8 cellular contexts compared by ENCODE assay signal in genomic region chr17:35930211-35931065, GRCh38. TPM values are rescaled to one million over a fixed set of nuclear protein-coding genes. Genes with fewer than 3 reads are reported as not detected.
DNase-seq lines count a peak whose midpoint lies in the region; ATAC-seq, FAIRE-seq and TF ChIP-seq lines count a peak whose summit lies in the region.

Gene RDM1 (minus strand): TSS chr17:35930773. CDS start chr17:35930727, 46 bp downstream.

- H3K9ac ChIP-seq in astrocyte (ENCODE audit: low read length) (peak within 1 kb of the TSS; percentile 35), skeletal muscle tissue (ENCODE audit: low read depth in 1 of 3, low read length in 3 of 3) (peak within 1 kb of the TSS in 1 of 3 donors; percentile 27)

- H3K9me3 ChIP-seq in astrocyte (ENCODE audit: insufficient read depth, low read depth, low read length) (no peaks in the 10 kb centered on the region), skeletal muscle tissue (ENCODE audit: control insufficient read depth in 3 of 3, low read length in 3 of 3) (no peaks in the 10 kb centered on the region)

- peaks cover 13% of the 10 kb centered on the region for H3K36me3 Mint-ChIP-seq in T-helper 2 cell treated with Interferon-gamma antibody and Interleukin-4, amounts not matched to agents 5 μg/mL and 100 μg/mL, for 36 hours (ENCODE audit: low read depth)
- H3K36me3 Mint-ChIP-seq in astrocyte (ENCODE audit: low read depth, unreplicated experiment) = no peaks in the 10 kb centered on the region

- H3K4me3 Mint-ChIP-seq in T-helper 2 cell treated with Interferon-gamma antibody and Interleukin-4, amounts not matched to agents 5 μg/mL and 100 μg/mL, for 36 hours = peak within 1 kb of the TSS; percentile 91
- H3K4me3 Mint-ChIP-seq in astrocyte (ENCODE audit: unreplicated experiment) = peak within 1 kb of the TSS; percentile 85

- no peaks in the 10 kb centered on the region for H3K9me3 Mint-ChIP-seq in T-helper 2 cell treated with Interferon-gamma antibody and Interleukin-4, amounts not matched to agents 5 μg/mL and 100 μg/mL, for 36 hours
- H3K9me3 Mint-ChIP-seq in astrocyte (ENCODE audit: unreplicated experiment) = no peaks in the 10 kb centered on the region

- peak within 1 kb of the TSS; percentile 55 for H3K4me3 ChIP-seq in HFF-Myc (replicated peaks; ENCODE audit: low read depth, low read length)
- peak within 1 kb of the TSS; percentile 50 for H3K4me3 ChIP-seq in astrocyte (ENCODE audit: insufficient read depth, low read depth, low read length)
- H3K4me3 ChIP-seq in iPS-11a (ENCODE audit: low read depth, low read length) = peak within 1 kb of the TSS; percentile 70
- H3K4me3 ChIP-seq in skeletal muscle tissue (ENCODE audit: low read length in 3 of 3) = peak within 1 kb of the TSS; percentile 32 to 41 (median 35)

- ATAC-seq in GM18858 (IDR thresholded peaks at IDR 0.05; ENCODE audit: unreplicated experiment) = no peak

- peaks cover 14% of the 10 kb centered on the region for H3K27me3 Mint-ChIP-seq in T-helper 2 cell treated with Interferon-gamma antibody and Interleukin-4, amounts not matched to agents 5 μg/mL and 100 μg/mL, for 36 hours (ENCODE audit: low read depth)
- peaks cover 3% of the 10 kb centered on the region for H3K27me3 Mint-ChIP-seq in astrocyte (ENCODE audit: low read depth, unreplicated experiment)

- H3K4me1 ChIP-seq in astrocyte (ENCODE audit: insufficient read depth, low read length) = peaks cover 4% of the 10 kb centered on the region
- H3K4me1 ChIP-seq in skeletal muscle tissue (ENCODE audit: control insufficient read depth in 3 of 3, insufficient read depth in 3 of 3, low read length in 3 of 3) = peaks cover 0 to 12% (median 7%) of the 10 kb centered on the region in 3 donors

- TF ChIP-seq CTCF in HFF-Myc (IDR thresholded peaks at IDR 0.05; ENCODE audit: low read depth, low read length, missing control alignments) (no peak), astrocyte (IDR thresholded peaks at IDR 0.05; ENCODE audit: insufficient read depth, low read depth, low read length) (no peak)

- H3K79me2 ChIP-seq in astrocyte (ENCODE audit: insufficient read depth, low read length) = no peaks in the 10 kb centered on the region

- peak within 1 kb of the TSS; percentile 87 for H3K4me2 ChIP-seq in astrocyte (ENCODE audit: low read length)

- peaks cover 22% of the 10 kb centered on the region for H3K4me1 Mint-ChIP-seq in T-helper 2 cell treated with Interferon-gamma antibody and Interleukin-4, amounts not matched to agents 5 μg/mL and 100 μg/mL, for 36 hours (ENCODE audit: low read depth)
- peaks cover 3% of the 10 kb centered on the region for H3K4me1 Mint-ChIP-seq in astrocyte (ENCODE audit: low read depth, unreplicated experiment)

- peak within 1 kb of the TSS; percentile 95 for H2AFZ ChIP-seq in astrocyte (ENCODE audit: low read depth, low read length)

- no peaks in the 10 kb centered on the region for H3K27me3 ChIP-seq in astrocyte (ENCODE audit: insufficient read depth, low read length)
- peaks cover 3 to 6% (median 6%) of the 10 kb centered on the region in 3 donors for H3K27me3 ChIP-seq in skeletal muscle tissue (ENCODE audit: control insufficient read depth in 3 of 3, insufficient read depth in 3 of 3, low read length in 3 of 3)

- H3K36me3 ChIP-seq in astrocyte (ENCODE audit: insufficient read depth, low read length) = no peaks in the 10 kb centered on the region
- H3K36me3 ChIP-seq in skeletal muscle tissue (ENCODE audit: control insufficient read depth in 3 of 3, insufficient read depth in 3 of 3, low read length in 3 of 3) = no peaks in the 10 kb centered on the region

- H4K20me1 ChIP-seq in astrocyte (ENCODE audit: insufficient read depth, low read length) = no peaks in the 10 kb centered on the region

- no peak within 1 kb of the TSS for H3K27ac ChIP-seq in astrocyte (ENCODE audit: low read depth, low read length)
- H3K27ac ChIP-seq in skeletal muscle tissue (ENCODE audit: low read depth, low read length) = no peak within 1 kb of the TSS

- FAIRE-seq in astrocyte (lab: Jason Lieb, UNC) = no peak

- peak within 1 kb of the TSS; percentile 83 for H3K27ac Mint-ChIP-seq in T-helper 2 cell treated with Interferon-gamma antibody and Interleukin-4, amounts not matched to agents 5 μg/mL and 100 μg/mL, for 36 hours
- H3K27ac Mint-ChIP-seq in astrocyte (ENCODE audit: unreplicated experiment) = peak within 1 kb of the TSS; percentile 31

- DNase-seq in DMS53 treated with DMSO at 0.1 percent for 48 hours (lab: John Stamatoyannopoulos, UW; ENCODE audit: unreplicated experiment) (peak; percentile 55), HFF-Myc (ENCODE audit: extremely low read depth, low read depth) (peak; percentile 48), NCI-H1930 (lab: John Stamatoyannopoulos, UW) (peak; percentile 79 to 86), astrocyte (ENCODE audit: low read depth) (peak; percentile 22)
- peak; percentile 90 for DNase-seq in T-helper 2 cell treated with Interferon-gamma antibody and Interleukin-4, amounts not matched to agents 5 μg/mL and 100 μg/mL, for 36 hours (ENCODE audit: low spot score)

RNA-seq across cellular contexts. Expression of gene RDM1, which starts in this region (rescaled TPM):
- total RNA-seq in astrocyte (not detected in 2 replicates), skeletal muscle tissue (not detected)

Comparison
In these comparisons a context has a peak if more than half of its experiments do, and no peak if none do; other contexts are left out.
1. Peak in DNase-seq, H3K4me3 ChIP-seq, H3K9ac ChIP-seq and H3K4me2 ChIP-seq in astrocyte; RNA of the gene not detected or under 1 TPM.
2. DNase-seq: peak in every context shown above with its lines; median percentile 90 in T-helper 2 cell treated with Interferon-gamma antibody and Interleukin-4, amounts not matched to agents 5 μg/mL and 100 μg/mL, for 36 hours; 82 in NCI-H1930; 55 in DMS53 treated with DMSO at 0.1 percent for 48 hours; 48 in HFF-Myc; 22 in astrocyte.